ENCODE assay signal across 8 cellular contexts in the genomic region with DNA sequence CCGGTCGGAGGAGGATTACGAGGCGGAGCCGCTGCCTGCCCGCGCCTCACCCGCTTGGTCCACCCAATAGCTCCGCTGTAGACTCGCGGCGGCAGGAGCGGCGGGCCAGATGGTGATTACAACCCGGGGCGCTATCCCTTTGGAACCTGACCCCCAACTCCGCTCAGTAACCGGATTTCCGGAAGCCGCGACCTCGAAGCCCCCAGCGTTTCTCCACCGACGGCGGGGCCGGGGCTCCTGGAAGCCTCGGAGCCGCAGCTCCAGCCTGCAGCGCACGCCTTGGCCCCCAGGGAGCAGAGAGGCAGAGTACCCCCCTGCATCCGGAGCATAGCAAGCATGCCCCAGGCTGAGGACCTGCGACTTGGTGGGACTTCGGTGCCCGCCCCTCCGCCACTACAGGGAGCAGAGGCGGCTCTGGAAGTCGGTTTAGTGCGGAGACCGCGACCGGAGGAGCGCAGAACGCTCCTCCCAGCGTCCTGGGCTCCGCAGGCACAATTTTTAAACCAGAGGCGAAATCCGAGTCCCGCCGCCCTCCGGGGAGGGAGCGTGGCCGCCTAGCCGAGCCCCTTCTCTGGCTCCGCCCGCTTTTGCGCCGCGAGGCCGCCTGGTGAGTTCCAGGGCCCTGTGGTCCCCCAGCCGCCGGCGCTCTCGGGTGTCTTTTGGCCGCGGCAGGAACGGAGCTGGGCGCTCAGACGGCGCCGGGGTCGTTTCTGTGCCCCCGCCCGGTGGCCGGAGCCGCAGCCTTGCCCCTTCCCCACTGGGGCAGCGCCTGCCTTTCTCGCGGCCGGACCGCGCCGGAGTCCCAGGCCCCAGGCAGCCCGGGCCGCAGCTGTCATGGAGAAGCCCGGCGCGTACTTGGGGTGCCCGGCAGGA. TPM values are rescaled to one million over a fixed set of nuclear protein-coding genes. Genes with fewer than 3 reads are reported as not detected.
DNase-seq lines count a peak whose midpoint lies in the region; ATAC-seq and TF ChIP-seq lines count a peak whose summit lies in the region.

No MANE protein-coding gene starts in this region.

- H3K9me3 Mint-ChIP-seq in HFFc6: no peaks in the 10 kb centered on the region
- H3K9me3 Mint-ChIP-seq in activated T-cell treated with anti-CD3 and anti-CD28 coated beads, Interleukin-2, amount 50 U/mL, for 24 hours: no peaks in the 10 kb centered on the region

- H3K36me3 Mint-ChIP-seq in HFFc6 (ENCODE audit: low read depth): no peaks in the 10 kb centered on the region
- H3K36me3 Mint-ChIP-seq in activated T-cell treated with anti-CD3 and anti-CD28 coated beads, Interleukin-2, amount 50 U/mL, for 24 hours (ENCODE audit: low read depth): no peaks in the 10 kb centered on the region

- H3K4me3 Mint-ChIP-seq in HFFc6: peak overlapping the region; percentile 79; the same call in 1 of the 2 replicates
- peak overlapping the region; percentile 72 for H3K4me3 Mint-ChIP-seq in activated T-cell treated with anti-CD3 and anti-CD28 coated beads, Interleukin-2, amount 50 U/mL, for 24 hours

- peaks cover 100% of the 10 kb centered on the region for H3K27me3 ChIP-seq in neutrophil

- TF ChIP-seq CTCF in HFFc6 (IDR thresholded peaks at IDR 0.05) (no peak), fibroblast of the aortic adventitia (IDR thresholded peaks at IDR 0.05; ENCODE audit: insufficient read depth, low read length) (no peak), neutrophil (IDR thresholded peaks at IDR 0.05) (no peak)

- H3K9me3 ChIP-seq in neutrophil: no peaks in the 10 kb centered on the region

- no peak overlapping the region for H3K27ac ChIP-seq in neutrophil

- H3K4me1 ChIP-seq in neutrophil (ENCODE audit: control insufficient read depth in 1 of 2, insufficient read depth in 1 of 2, low read depth in 1 of 2, low read length in 1 of 2): peaks cover 19 to 24% of the 10 kb centered on the region in 2 experiments

- no peaks in the 10 kb centered on the region for H3K36me3 ChIP-seq in neutrophil

- DNase-seq in AG20443 (ENCODE audit: low spot score): peak; percentile 55
- DNase-seq in HFFc6: no peak
- DNase-seq in activated T-cell treated with anti-CD3 and anti-CD28 coated beads, Interleukin-2, amount 50 U/mL, for 24 hours: peak; percentile 62
- no peak for DNase-seq in fibroblast of the aortic adventitia (ENCODE audit: low read depth)
- no peak for DNase-seq in NCI-H1694 (lab: John Stamatoyannopoulos, UW)

- peaks cover 20% of the 10 kb centered on the region for H3K27me3 Mint-ChIP-seq in HFFc6 (ENCODE audit: insufficient read depth)
- H3K27me3 Mint-ChIP-seq in activated T-cell treated with anti-CD3 and anti-CD28 coated beads, Interleukin-2, amount 50 U/mL, for 24 hours: peaks cover 77% of the 10 kb centered on the region

- H3K4me3 ChIP-seq in fibroblast of the aortic adventitia (ENCODE audit: low read depth, low read length) (peak overlapping the region; percentile 39), neutrophil (ENCODE audit: low read depth in 1 of 2, low read length in 1 of 2) (peak overlapping the region; percentile 13 to 52)

- H3K27ac Mint-ChIP-seq in HFFc6: no peak overlapping the region
- no peak overlapping the region for H3K27ac Mint-ChIP-seq in activated T-cell treated with anti-CD3 and anti-CD28 coated beads, Interleukin-2, amount 50 U/mL, for 24 hours

- no peak for ATAC-seq in HG03442 (IDR thresholded peaks at IDR 0.05; ENCODE audit: unreplicated experiment)
- ATAC-seq in HG02870 (IDR thresholded peaks at IDR 0.05; ENCODE audit: unreplicated experiment): no peak

- 0 out of 2 replicates have a peak, but pooled peaks cover 5% of the 10 kb centered on the region for H3K4me1 Mint-ChIP-seq in HFFc6 (ENCODE audit: low read depth)
- H3K4me1 Mint-ChIP-seq in activated T-cell treated with anti-CD3 and anti-CD28 coated beads, Interleukin-2, amount 50 U/mL, for 24 hours (ENCODE audit: low read depth): peaks cover 9% of the 10 kb centered on the region

RNA-seq across cellular contexts. Expression of a gene that starts 28.2 kb away (rescaled TPM):
- 10 to 100 TPM; 20.3 to 23.3 (median 22.7) TPM for total RNA-seq in HFFc6 (2021; fragmentation: NEBNext Ultra II Directional; extraction: Animal tissue kit (Norgen Biotek cat#: 25700))
- 16.1 and 29.6 TPM in 2 replicates for total RNA-seq in fibroblast of the aortic adventitia (ENCODE audit: low replicate concordance)

Comparison
In these comparisons a context has a peak if more than half of its experiments do, and no peak if none do; other contexts are left out.
1. DNase-seq: peak in AG20443 (single experiment) and activated T-cell treated with anti-CD3 and anti-CD28 coated beads, Interleukin-2, amount 50 U/mL, for 24 hours (single experiment); none in HFFc6 (single experiment), fibroblast of the aortic adventitia (single experiment) and NCI-H1694 (single experiment).